In genomic region chr5:69074664-69075521, GRCh38 we compare ENCODE assay signal across 30 cellular contexts. TPM values are rescaled to one million over a fixed set of nuclear protein-coding genes. Genes with fewer than 3 reads are reported as not detected.
DNase-seq lines count a peak whose midpoint lies in the region; ATAC-seq, FAIRE-seq and TF ChIP-seq lines count a peak whose summit lies in the region.
"Had no signal": no experiment of that assay in that cellular context is flagged by ENCODE, and none has a peak within 500 bp of the region (broad histone marks: within the 10 kb centered on the region; RNA-seq: fewer than 3 reads in every experiment).

No MANE protein-coding gene starts in this region.

- H3K36me3 ChIP-seq in SK-N-SH (replicated peaks in 1 of 2; ENCODE audit: control insufficient read depth in 1 of 2, insufficient read depth in 2 of 2, low read length in 1 of 2), result no peaks in the 10 kb centered on the region
- H3K36me3 ChIP-seq in lower lobe of right lung, result no peaks in the 10 kb centered on the region
- H3K36me3 ChIP-seq in upper lobe of left lung, result no peaks in the 10 kb centered on the region
- H3K36me3 ChIP-seq: heart left ventricle, prostate gland, transverse colon had no signal

- CTCF ChIA-PET in SK-N-SH (lab: Yijun Ruan, JAX), result no interaction called here

- no peaks in the 10 kb centered on the region for H3K4me1 ChIP-seq in SK-N-SH (ENCODE audit: control insufficient read depth in 1 of 2, insufficient read depth in 2 of 2, low read depth in 1 of 2, low read length in 1 of 2)
- H3K4me1 ChIP-seq in lower lobe of right lung, result no peaks in the 10 kb centered on the region
- H3K4me1 ChIP-seq in upper lobe of left lung, result no peaks in the 10 kb centered on the region
- H3K4me1 ChIP-seq: heart left ventricle, prostate gland had no signal

- H3K4me3 ChIP-seq in SK-N-SH (ENCODE audit: low read depth in 2 of 2, low read length in 1 of 2) (no peak overlapping the region), lower lobe of right lung (no peak overlapping the region), upper lobe of left lung (no peak overlapping the region)
- H3K4me3 ChIP-seq: heart left ventricle, prostate gland, transverse colon had no signal

- H3F3A ChIP-seq in SK-N-SH (replicated peaks; ENCODE audit: insufficient read depth), result no peaks in the 10 kb centered on the region

- DNase-seq in SK-N-SH (peak; percentile 20), RPMI8226 (peak; percentile 21), lower lobe of right lung (no peak), upper lobe of left lung (peak in 1 of 2 donors; percentile 75), NCI-H446 (lab: John Stamatoyannopoulos, UW) (no peak), D721Med (ENCODE audit: insufficient read length, low spot score) (no peak)
- DNase-seq in activated naive CD4-positive, alpha-beta T cell treated with Interleukin-2 at 50 U/mL for 16 hours, result no peak
- DNase-seq: 8988T; activated CD4-positive, alpha-beta T cell treated with anti-CD3 and anti-CD28 coated beads for 36 hours; activated CD8-positive, alpha-beta T cell treated with anti-CD3 and anti-CD28 coated beads for 36 hours; COR-L47; DMS79; foreskin melanocyte; GF-D8; heart left ventricle; kidney; naive B cell; NCI-H1092; NCI-H187; NCI-H2171; NCI-H510A; nucleus accumbens; OCI-M1; stimulated activated CD4-positive, alpha-beta T cell treated with anti-CD3 and anti-CD28 coated beads, Interleukin-15, amount 100 ng/mL, for 24 hours; stimulated activated CD4-positive, alpha-beta T cell treated with anti-CD3 and anti-CD28 coated beads, Interleukin-4, amount 100 ng/mL, for 4 hours had no signal

- H3K27ac ChIP-seq in SK-N-SH (ENCODE audit: low read depth in 2 of 2, low read length in 1 of 2) (no peak overlapping the region), lower lobe of right lung (no peak overlapping the region), upper lobe of left lung (no peak overlapping the region)
- H3K27ac ChIP-seq: C4-2B, heart left ventricle, prostate gland, transverse colon had no signal

- no peaks in the 10 kb centered on the region for H3K79me2 ChIP-seq in SK-N-SH (ENCODE audit: insufficient read depth)

- TF ChIP-seq POLR2A in upper lobe of left lung (IDR thresholded peaks at IDR 0.05), result no peak

- H3K9me3 ChIP-seq in SK-N-SH, result no peaks in the 10 kb centered on the region
- H3K9me3 ChIP-seq in lower lobe of right lung, result no peaks in the 10 kb centered on the region
- H3K9me3 ChIP-seq in upper lobe of left lung, result no peaks in the 10 kb centered on the region
- H3K9me3 ChIP-seq: heart left ventricle, prostate gland, transverse colon had no signal

- H4K20me1 ChIP-seq in SK-N-SH (ENCODE audit: insufficient read depth), result no peaks in the 10 kb centered on the region

- no peak overlapping the region for H2AFZ ChIP-seq in SK-N-SH (ENCODE audit: low read depth)

- TF ChIP-seq RAD21 in SK-N-SH (IDR thresholded peaks at IDR 0.05; ENCODE audit: low read length), result no peak

- no peak overlapping the region for H3K9ac ChIP-seq in SK-N-SH

- H3K9me2 ChIP-seq in SK-N-SH, result no peaks in the 10 kb centered on the region

- intact Hi-C loops in lower lobe of right lung (cut with DNase I), result no loop called here

- no peak overlapping the region for H3K4me2 ChIP-seq in SK-N-SH

- no peak for FAIRE-seq in D721Med (lab: Jason Lieb, UNC)
- FAIRE-seq: astrocyte, kidney had no signal

- H3K27me3 ChIP-seq in SK-N-SH (ENCODE audit: insufficient read depth), result no peaks in the 10 kb centered on the region; the same call in 1 of the 2 replicates
- H3K27me3 ChIP-seq in lower lobe of right lung (ENCODE audit: low read depth), result no peaks in the 10 kb centered on the region
- H3K27me3 ChIP-seq in upper lobe of left lung, result no peaks in the 10 kb centered on the region
- H3K27me3 ChIP-seq: heart left ventricle, transverse colon had no signal

- POLR2A ChIA-PET in SK-N-SH (lab: Yijun Ruan, JAX), result no interaction called here

- TF ChIP-seq EP300 in SK-N-SH (IDR thresholded peaks at IDR 0.05; ENCODE audit: borderline replicate concordance in 1 of 2, low read depth in 1 of 2, low read length in 1 of 2) (no peak), upper lobe of left lung (IDR thresholded peaks at IDR 0.05) (no peak)

- TF ChIP-seq CTCF in SK-N-SH (IDR thresholded peaks at IDR 0.05) (no peak), lower lobe of right lung (IDR thresholded peaks at IDR 0.05) (no peak), upper lobe of left lung (IDR thresholded peaks at IDR 0.05) (no peak), D721Med (IDR thresholded peaks at IDR 0.05; ENCODE audit: insufficient read depth, missing control alignments) (no peak)

- ATAC-seq in SK-N-SH treated with all-trans-retinoic acid at 6 μM for 48 hours (no peak), lower lobe of right lung (peak; percentile 16 to 46), upper lobe of left lung (ENCODE audit: low FRiP score in 2 of 2) (peak; percentile 31 to 46)
- ATAC-seq: activated CD4-positive, alpha-beta T cell treated with anti-CD3 and anti-CD28 coated beads for 36 hours; activated CD8-positive, alpha-beta T cell treated with anti-CD3 and anti-CD28 coated beads for 36 hours had no signal

- 78% methylated on average over 10 of the region's 32 CpGs for WGBS in SK-N-SH (ENCODE audit: low lambda C conversion rate)
- 92 to 95% methylated on average over 14 to 16 of the region's 32 CpGs for WGBS in upper lobe of left lung, 2 donors

TF ChIP-seq in SK-N-SH, 30 proteins besides CTCF, POLR2A, EP300 and RAD21 (continues in another document):
- TF ChIP-seq FOXJ3 (CRISPR knock-in tag; IDR thresholded peaks at IDR 0.05) (no peak), TAF1 (IDR thresholded peaks at IDR 0.05; ENCODE audit: borderline replicate concordance, low read depth, low read length) (no peak), RCOR1 (IDR thresholded peaks at IDR 0.05; ENCODE audit: low read length) (no peak), FOXM1 (IDR thresholded peaks at IDR 0.05; ENCODE audit: low read depth) (no peak), SMC3 (IDR thresholded peaks at IDR 0.05; ENCODE audit: low read depth, low read length) (no peak), TCF12 (IDR thresholded peaks at IDR 0.05) (no peak)
- TF ChIP-seq, protein P1, sequence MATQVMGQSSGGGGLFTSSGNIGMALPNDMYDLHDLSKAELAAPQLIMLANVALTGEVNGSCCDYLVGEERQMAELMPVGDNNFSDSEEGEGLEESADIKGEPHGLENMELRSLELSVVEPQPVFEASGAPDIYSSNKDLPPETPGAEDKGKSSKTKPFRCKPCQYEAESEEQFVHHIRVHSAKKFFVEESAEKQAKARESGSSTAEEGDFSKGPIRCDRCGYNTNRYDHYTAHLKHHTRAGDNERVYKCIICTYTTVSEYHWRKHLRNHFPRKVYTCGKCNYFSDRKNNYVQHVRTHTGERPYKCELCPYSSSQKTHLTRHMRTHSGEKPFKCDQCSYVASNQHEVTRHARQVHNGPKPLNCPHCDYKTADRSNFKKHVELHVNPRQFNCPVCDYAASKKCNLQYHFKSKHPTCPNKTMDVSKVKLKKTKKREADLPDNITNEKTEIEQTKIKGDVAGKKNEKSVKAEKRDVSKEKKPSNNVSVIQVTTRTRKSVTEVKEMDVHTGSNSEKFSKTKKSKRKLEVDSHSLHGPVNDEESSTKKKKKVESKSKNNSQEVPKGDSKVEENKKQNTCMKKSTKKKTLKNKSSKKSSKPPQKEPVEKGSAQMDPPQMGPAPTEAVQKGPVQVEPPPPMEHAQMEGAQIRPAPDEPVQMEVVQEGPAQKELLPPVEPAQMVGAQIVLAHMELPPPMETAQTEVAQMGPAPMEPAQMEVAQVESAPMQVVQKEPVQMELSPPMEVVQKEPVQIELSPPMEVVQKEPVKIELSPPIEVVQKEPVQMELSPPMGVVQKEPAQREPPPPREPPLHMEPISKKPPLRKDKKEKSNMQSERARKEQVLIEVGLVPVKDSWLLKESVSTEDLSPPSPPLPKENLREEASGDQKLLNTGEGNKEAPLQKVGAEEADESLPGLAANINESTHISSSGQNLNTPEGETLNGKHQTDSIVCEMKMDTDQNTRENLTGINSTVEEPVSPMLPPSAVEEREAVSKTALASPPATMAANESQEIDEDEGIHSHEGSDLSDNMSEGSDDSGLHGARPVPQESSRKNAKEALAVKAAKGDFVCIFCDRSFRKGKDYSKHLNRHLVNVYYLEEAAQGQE (IDR thresholded peaks at IDR 0.05; ENCODE audit: low read depth, low read length), result no peak

TF ChIP-seq in SK-N-SH treated with all-trans-retinoic acid at 6 μM for 48 hours, 23 proteins besides CTCF, POLR2A, EP300 and RAD21 (continues in another document):
- TF ChIP-seq ZFP30 (CRISPR knock-in tag; IDR thresholded peaks at IDR 0.05) (no peak), ESRRG (CRISPR knock-in tag; IDR thresholded peaks at IDR 0.05) (no peak), ZNF565 (CRISPR knock-in tag; conservative IDR thresholded peaks at IDR 0.05; ENCODE audit: low read depth) (no peak), CSDC2 (CRISPR knock-in tag; IDR thresholded peaks at IDR 0.05) (no peak), SNAI2 (CRISPR knock-in tag; IDR thresholded peaks at IDR 0.05) (no peak), ZNF70 (CRISPR knock-in tag; IDR thresholded peaks at IDR 0.05) (no peak)
- TF ChIP-seq, protein P2, sequence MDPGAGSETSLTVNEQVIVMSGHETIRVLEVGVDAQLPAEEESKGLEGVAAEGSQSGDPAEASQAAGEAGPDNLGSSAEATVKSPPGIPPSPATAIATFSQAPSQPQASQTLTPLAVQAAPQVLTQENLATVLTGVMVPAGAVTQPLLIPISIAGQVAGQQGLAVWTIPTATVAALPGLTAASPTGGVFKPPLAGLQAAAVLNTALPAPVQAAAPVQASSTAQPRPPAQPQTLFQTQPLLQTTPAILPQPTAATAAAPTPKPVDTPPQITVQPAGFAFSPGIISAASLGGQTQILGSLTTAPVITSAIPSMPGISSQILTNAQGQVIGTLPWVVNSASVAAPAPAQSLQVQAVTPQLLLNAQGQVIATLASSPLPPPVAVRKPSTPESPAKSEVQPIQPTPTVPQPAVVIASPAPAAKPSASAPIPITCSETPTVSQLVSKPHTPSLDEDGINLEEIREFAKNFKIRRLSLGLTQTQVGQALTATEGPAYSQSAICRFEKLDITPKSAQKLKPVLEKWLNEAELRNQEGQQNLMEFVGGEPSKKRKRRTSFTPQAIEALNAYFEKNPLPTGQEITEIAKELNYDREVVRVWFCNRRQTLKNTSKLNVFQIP (CRISPR knock-in tag; IDR thresholded peaks at IDR 0.05; ENCODE audit: borderline replicate concordance, low read depth), result no peak

RNA-seq across cellular contexts. Expression of gene SLC30A5, which starts 18.9 kb away (rescaled TPM):
- 28.5 and 32.9 TPM in 2 replicates for polyA plus RNA-seq in SK-N-SH (2012; rRNA removed)
- polyA plus RNA-seq in SK-N-SH (2012; cell fraction: cytosol; rRNA removed), result 34.8 and 37.5 TPM in 2 replicates
- 20.4 and 38.5 TPM in 2 replicates for polyA plus RNA-seq in SK-N-SH (2012; cell fraction: nucleus; rRNA removed)
- 62.7 TPM for total RNA-seq in lower lobe of right lung
- 10 to 100 TPM; 23.3 to 61.4 (median 42.8) TPM for total RNA-seq in upper lobe of left lung

Comparison
In these comparisons a context has a peak if more than half of its experiments do, and no peak if none do; other contexts are left out.
1. DNase-seq: peak in SK-N-SH (single experiment) and RPMI8226 (single experiment); none in lower lobe of right lung (single experiment), NCI-H446 (0 of 2), D721Med (single experiment) and activated naive CD4-positive, alpha-beta T cell treated with Interleukin-2 at 50 U/mL for 16 hours (single experiment).